In genomic region chr4:76539979-76540378, GRCh38 we compare ENCODE assay signal across 18 cellular contexts.
A peak's percentile ranks its signal among the peaks of the same experiment; 100 is the strongest.
DNase-seq lines count a peak whose midpoint lies in the region; ATAC-seq, FAIRE-seq and TF ChIP-seq lines count a peak whose summit lies in the region.
"Had no signal": no experiment of that assay in that cellular context is flagged by ENCODE, and none has a peak within 500 bp of the region (broad histone marks: within the 10 kb centered on the region; RNA-seq: fewer than 3 reads in every experiment).

No MANE protein-coding gene starts in this region.

- peaks cover 49% of the 10 kb centered on the region for H3K4me1 Mint-ChIP-seq in neural progenitor cell
- peaks cover 4% of the 10 kb centered on the region for H3K4me1 Mint-ChIP-seq in activated CD8-positive, alpha-beta T cell treated with anti-CD3 and anti-CD28 coated beads for 36 hours (ENCODE audit: low read depth)

- H3K36me3 Mint-ChIP-seq in neural progenitor cell = peaks cover 29% of the 10 kb centered on the region
- H3K36me3 Mint-ChIP-seq in activated CD8-positive, alpha-beta T cell treated with anti-CD3 and anti-CD28 coated beads for 36 hours (ENCODE audit: low read depth) = no peaks in the 10 kb centered on the region

- no peak overlapping the region for H3K4me3 ChIP-seq in neural progenitor cell

- no peak for ATAC-seq in activated CD8-positive, alpha-beta T cell treated with anti-CD3 and anti-CD28 coated beads for 36 hours
- ATAC-seq: left cardiac atrium; naive thymus-derived CD8-positive, alpha-beta T cell had no signal

- intact Hi-C loops in activated CD8-positive, alpha-beta T cell treated with anti-CD3 and anti-CD28 coated beads for 36 hours (cut with micrococcal nuclease) = no loop called here

- no peak overlapping the region for H3K4me3 Mint-ChIP-seq in neural progenitor cell
- no peak overlapping the region for H3K4me3 Mint-ChIP-seq in activated CD8-positive, alpha-beta T cell treated with anti-CD3 and anti-CD28 coated beads for 36 hours
- H3K4me3 Mint-ChIP-seq: naive thymus-derived CD8-positive, alpha-beta T cell had no signal

- DNase-seq in ELF-1 (ENCODE audit: low read depth, low spot score) (peak; percentile 52), RCC 7860 (ENCODE audit: low spot score) (peak; percentile 52), glomerular visceral epithelial cell (ENCODE audit: extremely low spot score) (peak; percentile 58), neural progenitor cell (ENCODE audit: low spot score) (no peak), medulla oblongata (ENCODE audit: extremely low spot score) (no peak), HT-29 (ENCODE audit: low spot score) (no peak)
- no peak for DNase-seq in activated CD8-positive, alpha-beta T cell treated with anti-CD3 and anti-CD28 coated beads for 36 hours
- no peak for DNase-seq in stimulated activated CD4-positive, alpha-beta T cell treated with anti-CD3 and anti-CD28 coated beads, Interleukin-1b, Interleukin-23, amount 100 ng/mL, for 48 hours
- DNase-seq: BE2C; glutamatergic neuron; left cardiac atrium; naive thymus-derived CD8-positive, alpha-beta T cell; NCI-H526 treated with DMSO at 0.1 percent for 48 hours; OCI-M1 had no signal

- no peaks in the 10 kb centered on the region for H3K27me3 ChIP-seq in neural progenitor cell
- H3K27me3 ChIP-seq: BE2C had no signal

- H3K9me3 Mint-ChIP-seq in neural progenitor cell = peaks cover 12% of the 10 kb centered on the region
- no peaks in the 10 kb centered on the region for H3K9me3 Mint-ChIP-seq in activated CD8-positive, alpha-beta T cell treated with anti-CD3 and anti-CD28 coated beads for 36 hours
- H3K9me3 Mint-ChIP-seq: naive thymus-derived CD8-positive, alpha-beta T cell had no signal

- H2AFZ ChIP-seq in neural progenitor cell (replicated peaks) = no peak overlapping the region

- POLR2A ChIA-PET in activated CD8-positive, alpha-beta T cell treated with anti-CD3 and anti-CD28 coated beads for 36 hours (lab: Charles Lee) = interaction anchor here (1.0 kb wide), 1 partner anchor 239 kb away, joined by 3 read pairs; no protein-coding TSS in a partner anchor

- peaks cover 2% of the 10 kb centered on the region for H3K27me3 Mint-ChIP-seq in neural progenitor cell (ENCODE audit: insufficient read depth, low read depth)
- no peaks in the 10 kb centered on the region for H3K27me3 Mint-ChIP-seq in activated CD8-positive, alpha-beta T cell treated with anti-CD3 and anti-CD28 coated beads for 36 hours

- CTCF ChIA-PET in activated CD8-positive, alpha-beta T cell treated with anti-CD3 and anti-CD28 coated beads for 36 hours (lab: Charles Lee) = no interaction called here

- H3K4me2 ChIP-seq in neural progenitor cell = no peak overlapping the region

- no peak for FAIRE-seq in RCC 7860 (lab: Jason Lieb, UNC)
- FAIRE-seq: colon, HTR-8/SVneo had no signal

- peaks cover 51% of the 10 kb centered on the region for H3K79me2 ChIP-seq in neural progenitor cell (ENCODE audit: low read depth)

- no peak overlapping the region for H3K27ac ChIP-seq in neural progenitor cell
- H3K27ac ChIP-seq: epithelial cell of prostate, VCaP had no signal

- H3F3A ChIP-seq in neural progenitor cell (ENCODE audit: low read depth) = peaks cover 13% of the 10 kb centered on the region

- no peak for TF ChIP-seq CTCF in neural progenitor cell (IDR thresholded peaks at IDR 0.05)
- TF ChIP-seq CTCF in activated CD8-positive, alpha-beta T cell treated with anti-CD3 and anti-CD28 coated beads for 36 hours (IDR thresholded peaks at IDR 0.05) = no peak

- H3K9me3 ChIP-seq in neural progenitor cell (ENCODE audit: low read depth) = no peaks in the 10 kb centered on the region
- H3K9me3 ChIP-seq: BE2C had no signal

- H3K9ac ChIP-seq in neural progenitor cell = no peak overlapping the region

- H3K4me1 ChIP-seq in neural progenitor cell = peaks cover 30% of the 10 kb centered on the region

- peak overlapping the region; percentile 3 for H3K27ac Mint-ChIP-seq in neural progenitor cell
- no peak overlapping the region for H3K27ac Mint-ChIP-seq in activated CD8-positive, alpha-beta T cell treated with anti-CD3 and anti-CD28 coated beads for 36 hours
- H3K27ac Mint-ChIP-seq: naive thymus-derived CD8-positive, alpha-beta T cell had no signal

- H4K20me1 ChIP-seq in neural progenitor cell (ENCODE audit: low read depth) = peaks cover 45% of the 10 kb centered on the region

- no peaks in the 10 kb centered on the region for H3K36me3 ChIP-seq in neural progenitor cell
- H3K36me3 ChIP-seq: BE2C had no signal

Comparison
In these comparisons a context has a peak if more than half of its experiments do, and no peak if none do; other contexts are left out.
1. DNase-seq: peak in ELF-1 (single experiment), RCC 7860 (single experiment) and glomerular visceral epithelial cell (single experiment); none in neural progenitor cell (single experiment), medulla oblongata (single experiment), activated CD8-positive, alpha-beta T cell treated with anti-CD3 and anti-CD28 coated beads for 36 hours (single experiment), HT-29 (single experiment) and stimulated activated CD4-positive, alpha-beta T cell treated with anti-CD3 and anti-CD28 coated beads, Interleukin-1b, Interleukin-23, amount 100 ng/mL, for 48 hours (single experiment).